In the genomic region with DNA sequence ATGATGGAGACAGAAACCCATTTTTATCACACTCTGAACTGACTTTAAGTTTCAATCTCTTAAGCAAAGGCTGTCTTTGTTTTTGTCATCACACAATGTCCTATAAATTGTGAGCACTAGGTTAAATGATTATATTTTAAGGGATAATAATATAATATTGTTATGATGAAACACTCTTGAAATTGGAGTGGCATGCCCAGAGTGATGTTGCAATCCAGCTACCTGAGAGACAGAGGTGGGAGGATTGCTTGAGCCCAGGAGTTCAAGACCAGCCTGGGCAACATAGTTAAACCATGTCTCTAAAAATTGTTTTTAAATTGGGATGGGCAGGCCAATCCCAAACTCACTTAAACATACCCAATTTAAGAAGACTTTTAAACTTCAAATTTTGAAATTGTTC, we compare ENCODE assay signal across 8 cellular contexts.
"Had no signal": no experiment of that assay in that cellular context is flagged by ENCODE, and none has a peak within 500 bp of the region (broad histone marks: within the 10 kb centered on the region; RNA-seq: fewer than 3 reads in every experiment).

No MANE protein-coding gene starts in this region.

- FAIRE-seq: G401.6, GM12878, GM12891, GM12892, GM18507, GM19239 had no signal

- ATAC-seq: GM12878 had no signal

- H3K4me3 ChIP-seq: GM12878 had no signal

- DNase-seq: GDM1, GF-D8 had no signal
